In genomic region chrX:3548743-3549441, GRCh38 we compare ENCODE assay signal across 8 cellular contexts.
DNase-seq lines count a peak whose midpoint lies in the region; FAIRE-seq and TF ChIP-seq lines count a peak whose summit lies in the region.

No MANE protein-coding gene starts in this region.

- H4K20me1 ChIP-seq in H1 (replicated peaks in 1 of 2; ENCODE audit: control insufficient read depth in 1 of 2, insufficient read depth in 2 of 2, low read length in 2 of 2), result no peaks in the 10 kb centered on the region
- H4K20me1 ChIP-seq in osteoblast (ENCODE audit: insufficient read depth, low read length), result no peaks in the 10 kb centered on the region

- H2BK15ac ChIP-seq in H1 (ENCODE audit: low read length), result no peak overlapping the region

- peaks cover 4% of the 10 kb centered on the region for H3K27me3 Mint-ChIP-seq in activated T-helper 1 cell treated with anti-CD3 and anti-CD28 coated beads, Interleukin-12 subunit alpha, Interleukin-12 subunit beta, Interleukin-2, Interleukin-4 antibody, amounts not matched to agents 30 ng/mL and 10 ng/mL and 1 ng/mL, durations not matched to agents 14 hours and 24 hours and 36 hours (ENCODE audit: insufficient read depth)

- no peak overlapping the region for H4K91ac ChIP-seq in H1 (replicated peaks; ENCODE audit: insufficient read length, low read length)

- no peak for TF ChIP-seq POLR2A in H1 (IDR thresholded peaks at IDR 0.05; ENCODE audit: control extremely low read depth in 1 of 2, low read depth in 2 of 2, low read length in 2 of 2)

- no peak overlapping the region for H2BK12ac ChIP-seq in H1 (ENCODE audit: low read depth, low read length)

- no peaks in the 10 kb centered on the region for H3K36me3 ChIP-seq in H1 (ENCODE audit: control insufficient read depth in 2 of 4, insufficient read depth in 4 of 4, low read length in 3 of 4)
- no peaks in the 10 kb centered on the region for H3K36me3 ChIP-seq in osteoblast (ENCODE audit: insufficient read depth, low read length)

- no peaks in the 10 kb centered on the region for H3K9me3 Mint-ChIP-seq in activated T-helper 1 cell treated with anti-CD3 and anti-CD28 coated beads, Interleukin-12 subunit alpha, Interleukin-12 subunit beta, Interleukin-2, Interleukin-4 antibody, amounts not matched to agents 30 ng/mL and 10 ng/mL and 1 ng/mL, durations not matched to agents 14 hours and 24 hours and 36 hours

- H2AFZ ChIP-seq in H1 (ENCODE audit: low read length) (no peak overlapping the region), osteoblast (ENCODE audit: low read length) (peak overlapping the region; percentile 49)

- CTCF ChIA-PET in H1 (lab: Charles Lee; ENCODE audit: partially characterized antibody), result interaction anchor here (0.6 to 1.1 kb wide), 8 partner anchors 27 to 495 kb away, joined by 3 to 5 read pairs (median 3); no protein-coding TSS in a partner anchor

- H3K9ac ChIP-seq in H1 (replicated peaks in 1 of 4; ENCODE audit: extremely low read depth in 1 of 4, low read depth in 3 of 4, low read length in 3 of 4), result no peak overlapping the region

- no peak overlapping the region for H3K56ac ChIP-seq in H1 (replicated peaks; ENCODE audit: insufficient read length, low read depth, low read length)

- no peak overlapping the region for H2BK120ac ChIP-seq in H1 (replicated peaks; ENCODE audit: low read depth, low read length)

- DNase-seq in Daoy (ENCODE audit: low read depth) (peak; percentile 45), NCI-H526 treated with DMSO at 0.1 percent for 48 hours (lab: John Stamatoyannopoulos, UW) (peak; percentile 29), H1 (ENCODE audit: low read depth in 1 of 2, low spot score in 2 of 2) (no peak), osteoblast (ENCODE audit: insufficient read length, low spot score, missing footprints) (peak; percentile 55), posterior vena cava (ENCODE audit: low spot score) (no peak), T-helper 1 cell (no peak), HPDE6-E6E7 (ENCODE audit: extremely low spot score) (no peak)
- DNase-seq in activated T-helper 1 cell treated with anti-CD3 and anti-CD28 coated beads, Interleukin-12 subunit alpha, Interleukin-12 subunit beta, Interleukin-2, Interleukin-4 antibody, amounts not matched to agents 30 ng/mL and 10 ng/mL and 1 ng/mL, durations not matched to agents 14 hours and 24 hours and 36 hours (ENCODE audit: low spot score), result no peak

- H3K4me3 Mint-ChIP-seq in activated T-helper 1 cell treated with anti-CD3 and anti-CD28 coated beads, Interleukin-12 subunit alpha, Interleukin-12 subunit beta, Interleukin-2, Interleukin-4 antibody, amounts not matched to agents 30 ng/mL and 10 ng/mL and 1 ng/mL, durations not matched to agents 14 hours and 24 hours and 36 hours, result no peak overlapping the region

- no peak overlapping the region for H2AK5ac ChIP-seq in H1 (ENCODE audit: low read depth, low read length)

- H3K9me3 ChIP-seq in H1 (ENCODE audit: insufficient read depth in 2 of 2, low read depth in 1 of 2, low read length in 1 of 2), result no peaks in the 10 kb centered on the region
- H3K9me3 ChIP-seq in osteoblast (ENCODE audit: low read depth, low read length), result no peaks in the 10 kb centered on the region

- no peak overlapping the region for H4K5ac ChIP-seq in H1 (ENCODE audit: insufficient read length, low read depth, low read length)

- H3K4me1 ChIP-seq in H1 (replicated peaks in 1 of 4; ENCODE audit: control insufficient read depth in 3 of 4, insufficient read depth in 4 of 4, low read length in 3 of 4) (peaks cover 0 to 5% (median 3%) of the 10 kb centered on the region in 4 experiments; a peak in 4 of 7 replicates), osteoblast (ENCODE audit: insufficient read depth, low read length) (peaks cover 7% of the 10 kb centered on the region)

- TF ChIP-seq CTCF in H1 (IDR thresholded peaks at IDR 0.05; ENCODE audit: control extremely low read depth in 1 of 3, insufficient read depth in 1 of 3, low read depth in 1 of 3, low read length in 3 of 3), result peak in 1 of 3 experiments; percentile 7; a peak in 1 of 4 replicates
- peak; percentile 45 for TF ChIP-seq CTCF in osteoblast (IDR thresholded peaks at IDR 0.05; ENCODE audit: extremely low read depth, low read depth, low read length)

- no peak overlapping the region for H2BK20ac ChIP-seq in H1 (ENCODE audit: low read length)

- TF ChIP-seq EP300 in H1 (IDR thresholded peaks at IDR 0.05; ENCODE audit: borderline replicate concordance in 1 of 2, low read depth in 2 of 2, low read length in 2 of 2), result no peak

- no peaks in the 10 kb centered on the region for H3K79me1 ChIP-seq in H1 (ENCODE audit: low read depth, low read length)

- H3K4me2 ChIP-seq in H1 (ENCODE audit: insufficient read depth in 1 of 2, low read depth in 2 of 2, low read length in 2 of 2), result no peak overlapping the region; a peak in 1 of 4 replicates
- peak overlapping the region; percentile 81 for H3K4me2 ChIP-seq in osteoblast (ENCODE audit: insufficient read depth, low read length)

- H3K27me3 ChIP-seq in H1 (replicated peaks in 1 of 4; ENCODE audit: control insufficient read depth in 3 of 4, extremely low read depth in 1 of 4, insufficient read depth in 3 of 4, low read length in 3 of 4), result no peaks in the 10 kb centered on the region
- H3K27me3 ChIP-seq in osteoblast (ENCODE audit: insufficient read depth, low read length), result no peaks in the 10 kb centered on the region

- H4K8ac ChIP-seq in H1 (ENCODE audit: extremely low read depth, insufficient read depth, low read length), result no peak overlapping the region

- H3K18ac ChIP-seq in H1 (ENCODE audit: extremely low read depth, low read length), result no peak overlapping the region

- no peak overlapping the region for H3K4me3 ChIP-seq in H1 (ENCODE audit: extremely low read depth in 1 of 4, insufficient read depth in 2 of 4, low read depth in 3 of 4, low read length in 4 of 4)
- H3K4me3 ChIP-seq in osteoblast (ENCODE audit: insufficient read depth, low read length), result peak overlapping the region; percentile 58

- no peaks in the 10 kb centered on the region for H3K36me3 Mint-ChIP-seq in activated T-helper 1 cell treated with anti-CD3 and anti-CD28 coated beads, Interleukin-12 subunit alpha, Interleukin-12 subunit beta, Interleukin-2, Interleukin-4 antibody, amounts not matched to agents 30 ng/mL and 10 ng/mL and 1 ng/mL, durations not matched to agents 14 hours and 24 hours and 36 hours (ENCODE audit: low read depth)

- no peaks in the 10 kb centered on the region for H3K23me2 ChIP-seq in H1 (ENCODE audit: low read depth, low read length)

- FAIRE-seq in H1 (lab: Jason Lieb, UNC), result no peak

- H3K27ac Mint-ChIP-seq in activated T-helper 1 cell treated with anti-CD3 and anti-CD28 coated beads, Interleukin-12 subunit alpha, Interleukin-12 subunit beta, Interleukin-2, Interleukin-4 antibody, amounts not matched to agents 30 ng/mL and 10 ng/mL and 1 ng/mL, durations not matched to agents 14 hours and 24 hours and 36 hours, result no peak overlapping the region

- WGBS in H1 (ENCODE audit: extremely low coverage in 1 of 2, insufficient coverage in 1 of 2, insufficient read length in 1 of 2, insufficient replicate concordance in 2 of 2, low coverage in 1 of 2, low lambda C conversion rate in 2 of 2, missing lambda C conversion rate in 1 of 2), 2 experiments, result 70% methylated on average over 11 of the region's 17 CpGs; no CpG with 5 or more reads in 1 of the 2 experiments

- no peaks in the 10 kb centered on the region for H3K79me2 ChIP-seq in H1 (ENCODE audit: control insufficient read depth in 1 of 2, insufficient read depth in 2 of 2, low read length in 2 of 2)
- H3K79me2 ChIP-seq in osteoblast (ENCODE audit: insufficient read depth, low read length), result no peaks in the 10 kb centered on the region

- TF ChIP-seq RAD21 in H1 (IDR thresholded peaks at IDR 0.05 in 1 of 2, conservative IDR thresholded peaks at IDR 0.05 in 1 of 2; ENCODE audit: low read depth in 2 of 2, low read length in 2 of 2), result peak; percentile 43 to 50

- no peak overlapping the region for H3K4ac ChIP-seq in H1 (replicated peaks; ENCODE audit: insufficient read length, low read depth, low read length)

- H3K27ac ChIP-seq in H1 (ENCODE audit: low read depth, low read length) (no peak overlapping the region), osteoblast (ENCODE audit: low read depth, low read length) (peak overlapping the region; percentile 55)

- no peaks in the 10 kb centered on the region for H3K4me1 Mint-ChIP-seq in activated T-helper 1 cell treated with anti-CD3 and anti-CD28 coated beads, Interleukin-12 subunit alpha, Interleukin-12 subunit beta, Interleukin-2, Interleukin-4 antibody, amounts not matched to agents 30 ng/mL and 10 ng/mL and 1 ng/mL, durations not matched to agents 14 hours and 24 hours and 36 hours (ENCODE audit: low read depth)

- no peak overlapping the region for H3K14ac ChIP-seq in H1 (ENCODE audit: insufficient read length)

- no peak overlapping the region for H2BK5ac ChIP-seq in H1 (ENCODE audit: low read depth, low read length)

- POLR2A ChIA-PET in H1 (lab: Charles Lee; ENCODE audit: partially characterized antibody), result no interaction called here

- intact Hi-C loops in posterior vena cava (cut with DNase I), result no loop called here
- intact Hi-C loops in activated T-helper 1 cell treated with anti-CD3 and anti-CD28 coated beads, Interleukin-12 subunit alpha, Interleukin-12 subunit beta, Interleukin-2, Interleukin-4 antibody, amounts not matched to agents 30 ng/mL and 10 ng/mL and 1 ng/mL, durations not matched to agents 14 hours and 24 hours and 36 hours (cut with micrococcal nuclease), result no loop called here

- H3K23ac ChIP-seq in H1 (ENCODE audit: insufficient read length), result no peak overlapping the region

TF ChIP-seq in H1, 55 proteins besides CTCF, POLR2A, EP300 and RAD21:
- TF ChIP-seq SP1 (IDR thresholded peaks at IDR 0.05; ENCODE audit: low read depth, low read length) (no peak), JUND (IDR thresholded peaks at IDR 0.05; ENCODE audit: low read length) (0 out of 2 replicates have a peak, but pooled peaks have one; percentile 26)

Comparison
In these comparisons a context has a peak if more than half of its experiments do, and no peak if none do; other contexts are left out.
1. DNase-seq: peak in Daoy (single experiment), NCI-H526 treated with DMSO at 0.1 percent for 48 hours (single experiment) and osteoblast (single experiment); none in H1 (0 of 2), posterior vena cava (single experiment), T-helper 1 cell (0 of 5), activated T-helper 1 cell treated with anti-CD3 and anti-CD28 coated beads, Interleukin-12 subunit alpha, Interleukin-12 subunit beta, Interleukin-2, Interleukin-4 antibody, amounts not matched to agents 30 ng/mL and 10 ng/mL and 1 ng/mL, durations not matched to agents 14 hours and 24 hours and 36 hours (single experiment) and HPDE6-E6E7 (single experiment).